Comparison of ENCODE assay signal across 8 cellular contexts in genomic region chr19:29212614-29213573, GRCh38. TPM values are rescaled to one million over a fixed set of nuclear protein-coding genes. Genes with fewer than 3 reads are reported as not detected.
DNase-seq lines count a peak whose midpoint lies in the region; ATAC-seq, FAIRE-seq and TF ChIP-seq lines count a peak whose summit lies in the region.

Gene UQCRFS1 (minus strand): TSS chr19:29213151. CDS start chr19:29213118, 33 bp downstream.

- H2AFZ ChIP-seq in MM.1S (ENCODE audit: low read length), result peak within 1 kb of the TSS; percentile 87

- H3K4me3 ChIP-seq in MM.1S (ENCODE audit: low read length) (peak within 1 kb of the TSS; percentile 65), fibroblast of the aortic adventitia (ENCODE audit: low read depth, low read length) (peak within 1 kb of the TSS; percentile 84)

- peak; percentile 79 for FAIRE-seq in G401.6 (lab: Jason Lieb, UNC)

- peaks cover 14% of the 10 kb centered on the region; the same call in 1 of the 2 replicates for H3K36me3 ChIP-seq in MM.1S (replicated peaks; ENCODE audit: insufficient read depth, low read length)

- H3K4me2 ChIP-seq in MM.1S (ENCODE audit: low read depth, low read length), result peak within 1 kb of the TSS; percentile 77

- peak within 1 kb of the TSS; percentile 88 to 94 (median 93) for H3K4me3 Mint-ChIP-seq in nephron

- peak within 1 kb of the TSS; percentile 81 to 92 (median 92) for H3K27ac Mint-ChIP-seq in nephron

- H3K36me3 Mint-ChIP-seq in nephron (ENCODE audit: low read depth), result peaks cover 31% of the 10 kb centered on the region

- TF ChIP-seq CTCF in MM.1S (IDR thresholded peaks at IDR 0.05; ENCODE audit: low read length) (no peak), fibroblast of the aortic adventitia (IDR thresholded peaks at IDR 0.05; ENCODE audit: insufficient read depth, low read length) (no peak), nephron (IDR thresholded peaks at IDR 0.05; ENCODE audit: unreplicated experiment in 3 of 3) (no peak)

- peaks cover 47% of the 10 kb centered on the region for H3K79me2 ChIP-seq in MM.1S (ENCODE audit: low read length)

- peaks cover 23% of the 10 kb centered on the region for H3K27me3 ChIP-seq in MM.1S (replicated peaks; ENCODE audit: insufficient read depth, low read length)

- peak; percentile 90 for DNase-seq in HCEC 1CT
- DNase-seq in MM.1S, result peak; percentile 96
- DNase-seq in SHP77 treated with DMSO at 0.1 percent for 48 hours (lab: John Stamatoyannopoulos, UW), result peak; percentile 83
- peak; percentile 99 for DNase-seq in activated effector memory CD4-positive, alpha-beta T cell treated with anti-CD3 and anti-CD28 coated beads, Interleukin-2, amount 50 U/mL, for 16 hours
- DNase-seq in fibroblast of the aortic adventitia (ENCODE audit: low read depth), result peak; percentile 87
- DNase-seq in stimulated activated naive CD8-positive, alpha-beta T cell treated with anti-CD3 and anti-CD28 coated beads, Interleukin-15, Interleukin-2, amounts not matched to agents 100 U/mL and 50 U/mL, for 24 hours, result peak; percentile 97

- H3K4me1 ChIP-seq in MM.1S (ENCODE audit: low read length), result peaks cover 4% of the 10 kb centered on the region

- H3K9me2 ChIP-seq in MM.1S (replicated peaks; ENCODE audit: insufficient read depth, low read length), result no peaks in the 10 kb centered on the region

- H4K20me1 ChIP-seq in MM.1S (ENCODE audit: insufficient read depth, low read length), result peaks cover 18% of the 10 kb centered on the region

- H3K27me3 Mint-ChIP-seq in nephron (ENCODE audit: low read depth), result peaks cover 3% of the 10 kb centered on the region

- H3K27ac ChIP-seq in MM.1S (ENCODE audit: low read length), result peak within 1 kb of the TSS; percentile 41; the same call in 1 of the 2 replicates

- peak within 1 kb of the TSS; percentile 96 for H3K9ac ChIP-seq in MM.1S (ENCODE audit: low read length)

- peaks cover 4% of the 10 kb centered on the region for H3K9me3 Mint-ChIP-seq in nephron

- peak; percentile 98 for ATAC-seq in stimulated activated naive CD8-positive, alpha-beta T cell treated with anti-CD3 and anti-CD28 coated beads, Interleukin-15, Interleukin-2, amounts not matched to agents 100 U/mL and 50 U/mL, for 24 hours

- H3K4me1 Mint-ChIP-seq in nephron, result peaks cover 25% of the 10 kb centered on the region

- H3K9me3 ChIP-seq in MM.1S (replicated peaks; ENCODE audit: insufficient read depth, low read length), result no peaks in the 10 kb centered on the region

- H3F3A ChIP-seq in MM.1S (ENCODE audit: insufficient read depth, low read length), result no peaks in the 10 kb centered on the region

RNA-seq across cellular contexts. Expression of gene UQCRFS1, which starts in this region (rescaled TPM):
- 26.9 and 46.4 TPM in 2 replicates for total RNA-seq in fibroblast of the aortic adventitia (ENCODE audit: low replicate concordance)

Comparison
In these comparisons a context has a peak if more than half of its experiments do, and no peak if none do; other contexts are left out.
1. Peak in every context shown above with its lines: DNase-seq, ATAC-seq, H3K4me3 ChIP-seq and H3K27ac ChIP-seq.